ENCODE assay signal across 29 cellular contexts in genomic region chr7:139676390-139676789, GRCh38.
A peak's percentile ranks its signal among the peaks of the same experiment; 100 is the strongest.
DNase-seq lines count a peak whose midpoint lies in the region; ATAC-seq and TF ChIP-seq lines count a peak whose summit lies in the region.
"Had no signal": no experiment of that assay in that cellular context is flagged by ENCODE, and none has a peak within 500 bp of the region (broad histone marks: within the 10 kb centered on the region; RNA-seq: fewer than 3 reads in every experiment).

No MANE protein-coding gene starts in this region.

- no peaks in the 10 kb centered on the region for H3K27me3 Mint-ChIP-seq in natural killer cell (ENCODE audit: low read depth in 2 of 2)
- no peaks in the 10 kb centered on the region for H3K27me3 Mint-ChIP-seq in mesothelial cell of epicardium (ENCODE audit: low read depth)
- H3K27me3 Mint-ChIP-seq: activated CD4-positive, alpha-beta memory T cell treated with anti-CD3 and anti-CD28 coated beads, Interleukin-2, amount 10 ng/mL, durations not matched to agents 7 days and 5 days; naive thymus-derived CD4-positive, alpha-beta T cell; stimulated activated naive CD8-positive, alpha-beta T cell treated with anti-CD3 and anti-CD28 coated beads, Interleukin-15, amount 100 ng/mL, for 72 hours had no signal

- H3K27me3 ChIP-seq in left ventricle myocardium inferior (ENCODE audit: low read depth) (no peaks in the 10 kb centered on the region), right atrium auricular region (no peaks in the 10 kb centered on the region)
- H3K27me3 ChIP-seq: BE2C, cardiac muscle cell, thyroid gland, vagina had no signal

- TF ChIP-seq CTCF in left ventricle myocardium inferior (IDR thresholded peaks at IDR 0.05; ENCODE audit: borderline replicate concordance) (no peak), right atrium auricular region (IDR thresholded peaks at IDR 0.05) (no peak), natural killer cell (IDR thresholded peaks at IDR 0.05) (no peak), mesothelial cell of epicardium (IDR thresholded peaks at IDR 0.05; ENCODE audit: unreplicated experiment) (no peak)

- H3K9me3 Mint-ChIP-seq in natural killer cell (no peaks in the 10 kb centered on the region), mesothelial cell of epicardium (no peaks in the 10 kb centered on the region)
- H3K9me3 Mint-ChIP-seq: activated CD4-positive, alpha-beta memory T cell treated with anti-CD3 and anti-CD28 coated beads, Interleukin-2, amount 10 ng/mL, durations not matched to agents 7 days and 5 days; activated naive CD4-positive, alpha-beta T cell treated with anti-CD3 and anti-CD28 coated beads, Interleukin-2, amount 50 U/mL, for 72 hours; stimulated activated naive CD8-positive, alpha-beta T cell treated with anti-CD3 and anti-CD28 coated beads, Interleukin-15, amount 100 ng/mL, for 72 hours had no signal

- H3K36me3 Mint-ChIP-seq in natural killer cell (no peaks in the 10 kb centered on the region), mesothelial cell of epicardium (peaks cover 19% of the 10 kb centered on the region)

- DNase-seq in left ventricle myocardium inferior, result no peak
- no peak for DNase-seq in right atrium auricular region (ENCODE audit: low spot score)
- DNase-seq in caudate nucleus (lab: John Stamatoyannopoulos, UW), result no peak
- no peak for DNase-seq in natural killer cell
- no peak for DNase-seq in mesothelial cell of epicardium (ENCODE audit: low spot score in 2 of 2, unreplicated experiment in 2 of 2)
- no peak for DNase-seq in DMS153 (lab: John Stamatoyannopoulos, UW)
- no peak for DNase-seq in glomerular visceral epithelial cell (ENCODE audit: extremely low spot score)
- DNase-seq: activated CD4-positive, alpha-beta memory T cell treated with anti-CD3 and anti-CD28 coated beads, Interleukin-2, amount 10 ng/mL, durations not matched to agents 7 days and 5 days; activated CD4-positive, alpha-beta T cell treated with anti-CD3 and anti-CD28 coated beads for 1 hour; activated CD8-positive, alpha-beta memory T cell treated with anti-CD3 and anti-CD28 coated beads, Interleukin-2, amount 50 U/mL, for 48 hours; amygdala; BE2C; erythroblast; kidney; naive thymus-derived CD4-positive, alpha-beta T cell; NCI-H1436 treated with DMSO at 0.1 percent for 48 hours; NCI-H2081 treated with DMSO at 0.1 percent for 48 hours; NCI-H2227 treated with DMSO at 0.1 percent for 48 hours; NCI-H526 treated with DMSO at 0.1 percent for 48 hours; NK-92 treated with Interleukin-12 subunit alpha and Interleukin-12 subunit beta, amount 100 ng/mL, for 24 hours; occipital lobe; stimulated activated naive CD8-positive, alpha-beta T cell treated with anti-CD3 and anti-CD28 coated beads, Interleukin-15, amount 100 ng/mL, for 72 hours; thyroid gland had no signal

- H3K4me3 ChIP-seq in left ventricle myocardium inferior (no peak overlapping the region), right atrium auricular region (no peak overlapping the region)
- H3K4me3 ChIP-seq: cardiac muscle cell, skin epidermis, thyroid gland, vagina had no signal

- H3K36me3 ChIP-seq in left ventricle myocardium inferior (no peaks in the 10 kb centered on the region), right atrium auricular region (no peaks in the 10 kb centered on the region)
- H3K36me3 ChIP-seq: BE2C, cardiac muscle cell, thyroid gland, vagina had no signal

- H3K4me3 Mint-ChIP-seq in natural killer cell, result no peak overlapping the region
- no peak overlapping the region for H3K4me3 Mint-ChIP-seq in mesothelial cell of epicardium
- H3K4me3 Mint-ChIP-seq: activated CD4-positive, alpha-beta memory T cell treated with anti-CD3 and anti-CD28 coated beads, Interleukin-2, amount 10 ng/mL, durations not matched to agents 7 days and 5 days; naive thymus-derived CD4-positive, alpha-beta T cell; stimulated activated naive CD8-positive, alpha-beta T cell treated with anti-CD3 and anti-CD28 coated beads, Interleukin-15, amount 100 ng/mL, for 72 hours had no signal

- intact Hi-C loops in left ventricle myocardium inferior (cut with micrococcal nuclease), result no loop called here
- intact Hi-C loops in natural killer cell (cut with micrococcal nuclease), result no loop called here

- H3K4me1 ChIP-seq in left ventricle myocardium inferior (peaks cover 63% of the 10 kb centered on the region), right atrium auricular region (peaks cover 0 to 42% of the 10 kb centered on the region in 2 donors)

- H3K27ac ChIP-seq in left ventricle myocardium inferior (replicated peaks) (peak overlapping the region; percentile 75), right atrium auricular region (no peak overlapping the region), caudate nucleus (ENCODE audit: low read depth, low read length) (peak overlapping the region; percentile 53), temporal lobe (ENCODE audit: low read depth, low read length) (peak overlapping the region; percentile 63)
- H3K27ac ChIP-seq: cardiac muscle cell, skin epidermis, thyroid gland, vagina had no signal

- H3K27ac Mint-ChIP-seq in natural killer cell (peak overlapping the region; percentile 50 to 63), mesothelial cell of epicardium (no peak overlapping the region)
- H3K27ac Mint-ChIP-seq: activated naive CD4-positive, alpha-beta T cell treated with anti-CD3 and anti-CD28 coated beads, Interleukin-2, amount 50 U/mL, for 72 hours; stimulated activated naive CD8-positive, alpha-beta T cell treated with anti-CD3 and anti-CD28 coated beads, Interleukin-15, amount 100 ng/mL, for 72 hours had no signal

- H3K4me1 Mint-ChIP-seq in natural killer cell (peaks cover 51 to 65% of the 10 kb centered on the region in 2 donors), mesothelial cell of epicardium (peaks cover 23% of the 10 kb centered on the region)

- ATAC-seq in natural killer cell, result no peak
- ATAC-seq: activated naive CD4-positive, alpha-beta T cell treated with anti-CD3 and anti-CD28 coated beads, Interleukin-2, amount 50 U/mL, for 72 hours; naive thymus-derived CD4-positive, alpha-beta T cell; Right ventricle myocardium inferior; stimulated activated naive CD8-positive, alpha-beta T cell treated with anti-CD3 and anti-CD28 coated beads, Interleukin-15, amount 100 ng/mL, for 72 hours had no signal

- H3K9me3 ChIP-seq in left ventricle myocardium inferior (replicated peaks) (no peaks in the 10 kb centered on the region), right atrium auricular region (no peaks in the 10 kb centered on the region)
- H3K9me3 ChIP-seq: BE2C, thyroid gland, vagina had no signal

Comparison
In these comparisons a context has a peak if more than half of its experiments do, and no peak if none do; other contexts are left out.
1. H3K27ac ChIP-seq: peak in left ventricle myocardium inferior (single experiment), caudate nucleus (single experiment) and temporal lobe (single experiment); none in right atrium auricular region (0 of 2).